In genomic region chr19:7829162-7829520, GRCh38 we compare ENCODE assay signal across 9 cellular contexts. TPM values are rescaled to one million over a fixed set of nuclear protein-coding genes. Genes with fewer than 3 reads are reported as not detected.
DNase-seq lines count a peak whose midpoint lies in the region; ATAC-seq and TF ChIP-seq lines count a peak whose summit lies in the region.
"Had no signal": no experiment of that assay in that cellular context is flagged by ENCODE, and none has a peak within 500 bp of the region (broad histone marks: within the 10 kb centered on the region; RNA-seq: fewer than 3 reads in every experiment).

No MANE protein-coding gene starts in this region.

- TF ChIP-seq CTCF in WI38 (IDR thresholded peaks at IDR 0.05; ENCODE audit: low read depth, low read length) (no peak), glutamatergic neuron (IDR thresholded peaks at IDR 0.05; ENCODE audit: partially characterized antibody, unreplicated experiment) (no peak)

- peaks cover 4% of the 10 kb centered on the region for H3K4me1 Mint-ChIP-seq in glutamatergic neuron (ENCODE audit: low read depth, unreplicated experiment)

- peak overlapping the region; percentile 59 for H3K27ac Mint-ChIP-seq in glutamatergic neuron (ENCODE audit: unreplicated experiment)

- no peaks in the 10 kb centered on the region for H3K36me3 ChIP-seq in H7 (replicated peaks; ENCODE audit: control insufficient read depth, insufficient read depth, low read length)

- H3K4me3 ChIP-seq in H7 (ENCODE audit: insufficient read depth, low read depth, low read length) (peak overlapping the region; percentile 44), WI38 (ENCODE audit: low read depth, low read length) (peak overlapping the region; percentile 52), skin epidermis (peak overlapping the region in 5 of 7 experiments; percentile 19 to 87 (median 65))
- H3K4me3 ChIP-seq: body of pancreas had no signal

- peaks cover 8% of the 10 kb centered on the region for H3K9me3 Mint-ChIP-seq in glutamatergic neuron (ENCODE audit: unreplicated experiment)

- H3K36me3 Mint-ChIP-seq in glutamatergic neuron (ENCODE audit: unreplicated experiment): no peaks in the 10 kb centered on the region

- H3K27me3 ChIP-seq in H7 (ENCODE audit: control insufficient read depth, insufficient read depth, low read length): peaks cover 21% of the 10 kb centered on the region
- H3K27me3 ChIP-seq: body of pancreas had no signal

- peak overlapping the region; percentile 85 for H3K4me3 Mint-ChIP-seq in glutamatergic neuron (ENCODE audit: unreplicated experiment)

- no peak overlapping the region for H3K27ac ChIP-seq in skin epidermis

- DNase-seq in H7 (no peak), glutamatergic neuron (no peak), NCI-H1694 (lab: John Stamatoyannopoulos, UW) (no peak)

- ATAC-seq in HG02623 (IDR thresholded peaks at IDR 0.05; ENCODE audit: unreplicated experiment) (no peak), HG03139 (IDR thresholded peaks at IDR 0.05; ENCODE audit: unreplicated experiment) (no peak)

- H3K27me3 Mint-ChIP-seq in glutamatergic neuron (ENCODE audit: unreplicated experiment): peaks cover 2% of the 10 kb centered on the region

RNA-seq across cellular contexts. Expression of gene EVI5L, which starts 0.9 kb away (rescaled TPM):
- total RNA-seq in H7 (2014; rRNA removed; shearing (Covaris generic)): 3.5 and 5.0 TPM in 2 replicates
- 36.4 TPM for total RNA-seq in glutamatergic neuron (ENCODE audit: unreplicated experiment)

RNA-seq across cellular contexts. Expression of gene PRR36, which starts 45.0 kb away (rescaled TPM):
- 0.14 and 0.22 TPM in 2 replicates for total RNA-seq in H7 (2014; rRNA removed; shearing (Covaris generic))
- 37.4 TPM for total RNA-seq in glutamatergic neuron (ENCODE audit: unreplicated experiment)
- total RNA-seq: NCI-H460 had no signal

RNA-seq across cellular contexts. Expression of gene LRRC8E, which starts 59.2 kb away (rescaled TPM):
- 1.6 and 4.0 TPM in 2 replicates for total RNA-seq in H7 (2014; rRNA removed; shearing (Covaris generic))
- not detected for total RNA-seq in glutamatergic neuron (ENCODE audit: unreplicated experiment)

Comparison
In these comparisons a context has a peak if more than half of its experiments do, and no peak if none do; other contexts are left out.
1. RNA of gene PRR36, which starts 45.0 kb away (total RNA-seq): 37.4 TPM in glutamatergic neuron (single experiment); 0.14 to 0.22 TPM in H7; every median in the first group is over 10 times any median in the second.
2. Peak in every context shown above with its lines, with median percentiles within 50 percentile points of each other: H3K4me3 ChIP-seq.